9 cellular contexts compared by ENCODE assay signal in genomic region chr1:89908294-89908992, GRCh38.
DNase-seq lines count a peak whose midpoint lies in the region; ATAC-seq, FAIRE-seq and TF ChIP-seq lines count a peak whose summit lies in the region.
"Had no signal": no experiment of that assay in that cellular context is flagged by ENCODE, and none has a peak within 500 bp of the region (broad histone marks: within the 10 kb centered on the region; RNA-seq: fewer than 3 reads in every experiment).

No MANE protein-coding gene starts in this region.

- no peak overlapping the region for H3K4me2 ChIP-seq in hepatocyte

- 83% methylated on average over 4 of the region's 4 CpGs for WGBS in hepatocyte (ENCODE audit: low lambda C conversion rate, missing lambda C conversion rate)

- no peaks in the 10 kb centered on the region for H3K36me3 ChIP-seq in hepatocyte (replicated peaks; ENCODE audit: insufficient read depth, low read depth)
- no peaks in the 10 kb centered on the region for H3K36me3 ChIP-seq in subcutaneous abdominal adipose tissue (ENCODE audit: control insufficient read depth in 5 of 5, insufficient read depth in 5 of 5, low read length in 5 of 5)

- no peak for ATAC-seq in activated CD8-positive, alpha-beta T cell treated with anti-CD3 and anti-CD28 coated beads for 36 hours
- no peak for ATAC-seq in activated CD8-positive, alpha-beta T cell treated with anti-CD3 and anti-CD28 coated beads, Interleukin-2, amount 10 ng/mL, durations not matched to agents 7 days and 5 days

- intact Hi-C loops in activated CD8-positive, alpha-beta T cell treated with anti-CD3 and anti-CD28 coated beads for 36 hours (cut with micrococcal nuclease) = no loop called here
- intact Hi-C loops in activated T-helper 1 cell treated with anti-CD3 and anti-CD28 coated beads, Interleukin-12 subunit alpha, Interleukin-12 subunit beta, Interleukin-2, Interleukin-4 antibody, amounts not matched to agents 30 ng/mL and 10 ng/mL and 1 ng/mL, durations not matched to agents 14 hours and 24 hours and 36 hours (cut with micrococcal nuclease) = no loop called here

- POLR2A ChIA-PET in activated CD8-positive, alpha-beta T cell treated with anti-CD3 and anti-CD28 coated beads for 36 hours (lab: Charles Lee) = no interaction called here
- POLR2A ChIA-PET in activated CD8-positive, alpha-beta T cell treated with anti-CD3 and anti-CD28 coated beads, Interleukin-2, amount 10 ng/mL, durations not matched to agents 7 days and 5 days (lab: Charles Lee) = no interaction called here

- H3K9me2 ChIP-seq in hepatocyte (replicated peaks; ENCODE audit: insufficient read depth) = no peaks in the 10 kb centered on the region

- peak overlapping the region; percentile 56 for H3K27ac Mint-ChIP-seq in activated CD8-positive, alpha-beta T cell treated with anti-CD3 and anti-CD28 coated beads for 36 hours
- no peak overlapping the region for H3K27ac Mint-ChIP-seq in activated CD8-positive, alpha-beta T cell treated with anti-CD3 and anti-CD28 coated beads, Interleukin-2, amount 10 ng/mL, durations not matched to agents 7 days and 5 days
- H3K27ac Mint-ChIP-seq in activated T-helper 1 cell treated with anti-CD3 and anti-CD28 coated beads, Interleukin-12 subunit alpha, Interleukin-12 subunit beta, Interleukin-2, Interleukin-4 antibody, amounts not matched to agents 30 ng/mL and 10 ng/mL and 1 ng/mL, durations not matched to agents 14 hours and 24 hours and 36 hours = peak overlapping the region; percentile 54

- peaks cover 33% of the 10 kb centered on the region for H3K79me2 ChIP-seq in hepatocyte

- no peak overlapping the region for H3K4me3 ChIP-seq in hepatocyte
- H3K4me3 ChIP-seq in subcutaneous abdominal adipose tissue (ENCODE audit: low read depth in 1 of 5, low read length in 5 of 5) = peak overlapping the region in 1 of 5 donors; percentile 32

- H3K36me3 Mint-ChIP-seq in activated CD8-positive, alpha-beta T cell treated with anti-CD3 and anti-CD28 coated beads for 36 hours (ENCODE audit: low read depth) = peaks cover 33% of the 10 kb centered on the region
- H3K36me3 Mint-ChIP-seq in activated CD8-positive, alpha-beta T cell treated with anti-CD3 and anti-CD28 coated beads, Interleukin-2, amount 10 ng/mL, durations not matched to agents 7 days and 5 days (ENCODE audit: low read depth) = peaks cover 17% of the 10 kb centered on the region
- H3K36me3 Mint-ChIP-seq in activated T-helper 1 cell treated with anti-CD3 and anti-CD28 coated beads, Interleukin-12 subunit alpha, Interleukin-12 subunit beta, Interleukin-2, Interleukin-4 antibody, amounts not matched to agents 30 ng/mL and 10 ng/mL and 1 ng/mL, durations not matched to agents 14 hours and 24 hours and 36 hours (ENCODE audit: low read depth) = peaks cover 13% of the 10 kb centered on the region

- H3K4me1 ChIP-seq in hepatocyte (ENCODE audit: insufficient read depth) (peaks cover 23% of the 10 kb centered on the region), subcutaneous abdominal adipose tissue (ENCODE audit: control insufficient read depth in 5 of 5, insufficient read depth in 5 of 5, low read length in 5 of 5) (peaks cover 0 to 34% (median 24%) of the 10 kb centered on the region in 5 donors)

- H3K4me1 Mint-ChIP-seq in activated CD8-positive, alpha-beta T cell treated with anti-CD3 and anti-CD28 coated beads for 36 hours (ENCODE audit: low read depth) = peaks cover 67% of the 10 kb centered on the region
- H3K4me1 Mint-ChIP-seq in activated CD8-positive, alpha-beta T cell treated with anti-CD3 and anti-CD28 coated beads, Interleukin-2, amount 10 ng/mL, durations not matched to agents 7 days and 5 days (ENCODE audit: low read depth) = peaks cover 36% of the 10 kb centered on the region
- H3K4me1 Mint-ChIP-seq in activated T-helper 1 cell treated with anti-CD3 and anti-CD28 coated beads, Interleukin-12 subunit alpha, Interleukin-12 subunit beta, Interleukin-2, Interleukin-4 antibody, amounts not matched to agents 30 ng/mL and 10 ng/mL and 1 ng/mL, durations not matched to agents 14 hours and 24 hours and 36 hours (ENCODE audit: low read depth) = peaks cover 63% of the 10 kb centered on the region

- H3K27ac ChIP-seq in hepatocyte = peak overlapping the region; percentile 18
- peak overlapping the region; percentile 31 for H3K27ac ChIP-seq in subcutaneous abdominal adipose tissue (ENCODE audit: low read depth, low read length)

- H3K4me3 Mint-ChIP-seq in activated CD8-positive, alpha-beta T cell treated with anti-CD3 and anti-CD28 coated beads for 36 hours = no peak overlapping the region
- no peak overlapping the region for H3K4me3 Mint-ChIP-seq in activated CD8-positive, alpha-beta T cell treated with anti-CD3 and anti-CD28 coated beads, Interleukin-2, amount 10 ng/mL, durations not matched to agents 7 days and 5 days
- H3K4me3 Mint-ChIP-seq in activated T-helper 1 cell treated with anti-CD3 and anti-CD28 coated beads, Interleukin-12 subunit alpha, Interleukin-12 subunit beta, Interleukin-2, Interleukin-4 antibody, amounts not matched to agents 30 ng/mL and 10 ng/mL and 1 ng/mL, durations not matched to agents 14 hours and 24 hours and 36 hours = no peak overlapping the region

- FAIRE-seq in D721Med (lab: Jason Lieb, UNC) = no peak

- H3K9ac ChIP-seq in subcutaneous abdominal adipose tissue (ENCODE audit: low read length in 5 of 5) = no peak overlapping the region

- H2AFZ ChIP-seq in hepatocyte = no peak overlapping the region

- H3K9me3 ChIP-seq in hepatocyte (ENCODE audit: low read depth) = no peaks in the 10 kb centered on the region
- H3K9me3 ChIP-seq in subcutaneous abdominal adipose tissue (ENCODE audit: control insufficient read depth in 5 of 5, low read length in 5 of 5) = no peaks in the 10 kb centered on the region

- no peaks in the 10 kb centered on the region for H3K27me3 Mint-ChIP-seq in activated CD8-positive, alpha-beta T cell treated with anti-CD3 and anti-CD28 coated beads for 36 hours
- no peaks in the 10 kb centered on the region for H3K27me3 Mint-ChIP-seq in activated CD8-positive, alpha-beta T cell treated with anti-CD3 and anti-CD28 coated beads, Interleukin-2, amount 10 ng/mL, durations not matched to agents 7 days and 5 days (ENCODE audit: low read depth)
- H3K27me3 Mint-ChIP-seq in activated T-helper 1 cell treated with anti-CD3 and anti-CD28 coated beads, Interleukin-12 subunit alpha, Interleukin-12 subunit beta, Interleukin-2, Interleukin-4 antibody, amounts not matched to agents 30 ng/mL and 10 ng/mL and 1 ng/mL, durations not matched to agents 14 hours and 24 hours and 36 hours (ENCODE audit: insufficient read depth) = no peaks in the 10 kb centered on the region

- CTCF ChIA-PET in activated CD8-positive, alpha-beta T cell treated with anti-CD3 and anti-CD28 coated beads for 36 hours (lab: Charles Lee) = interaction anchor here (1.2 kb wide), 1 partner anchor 107 kb away, joined by 3 read pairs; no protein-coding TSS in a partner anchor
- CTCF ChIA-PET in activated CD8-positive, alpha-beta T cell treated with anti-CD3 and anti-CD28 coated beads, Interleukin-2, amount 10 ng/mL, durations not matched to agents 7 days and 5 days (lab: Charles Lee) = interaction anchor here (0.6 to 1.3 kb wide), 3 partner anchors 10 to 254 kb away, joined by 3 read pairs; no protein-coding TSS in a partner anchor

- H3K9me3 Mint-ChIP-seq in activated CD8-positive, alpha-beta T cell treated with anti-CD3 and anti-CD28 coated beads for 36 hours = no peaks in the 10 kb centered on the region
- H3K9me3 Mint-ChIP-seq in activated CD8-positive, alpha-beta T cell treated with anti-CD3 and anti-CD28 coated beads, Interleukin-2, amount 10 ng/mL, durations not matched to agents 7 days and 5 days (ENCODE audit: insufficient read depth) = no peaks in the 10 kb centered on the region
- H3K9me3 Mint-ChIP-seq in activated T-helper 1 cell treated with anti-CD3 and anti-CD28 coated beads, Interleukin-12 subunit alpha, Interleukin-12 subunit beta, Interleukin-2, Interleukin-4 antibody, amounts not matched to agents 30 ng/mL and 10 ng/mL and 1 ng/mL, durations not matched to agents 14 hours and 24 hours and 36 hours = no peaks in the 10 kb centered on the region

- no peak for DNase-seq in activated CD8-positive, alpha-beta T cell treated with anti-CD3 and anti-CD28 coated beads for 36 hours
- DNase-seq in activated CD8-positive, alpha-beta T cell treated with anti-CD3 and anti-CD28 coated beads, Interleukin-2, amount 10 ng/mL, durations not matched to agents 7 days and 5 days = no peak
- no peak for DNase-seq in activated T-helper 1 cell treated with anti-CD3 and anti-CD28 coated beads, Interleukin-12 subunit alpha, Interleukin-12 subunit beta, Interleukin-2, Interleukin-4 antibody, amounts not matched to agents 30 ng/mL and 10 ng/mL and 1 ng/mL, durations not matched to agents 14 hours and 24 hours and 36 hours (ENCODE audit: low spot score)
- DNase-seq in hepatocyte (ENCODE audit: low spot score) (no peak), amniotic stem cell (lab: John Stamatoyannopoulos, UW) (no peak), D721Med (ENCODE audit: insufficient read length, low spot score) (no peak)
- DNase-seq in effector CD4-positive, alpha-beta T cell = no peak
- DNase-seq: NCI-H1930 had no signal

- no peaks in the 10 kb centered on the region for H4K20me1 ChIP-seq in hepatocyte (ENCODE audit: insufficient read depth, poor library complexity, severe bottlenecking)

- H3K27me3 ChIP-seq in hepatocyte (no peaks in the 10 kb centered on the region), subcutaneous abdominal adipose tissue (ENCODE audit: control insufficient read depth in 5 of 5, insufficient read depth in 4 of 5, low read length in 5 of 5) (no peaks in the 10 kb centered on the region)

- TF ChIP-seq CTCF in activated CD8-positive, alpha-beta T cell treated with anti-CD3 and anti-CD28 coated beads for 36 hours (IDR thresholded peaks at IDR 0.05) = no peak
- no peak for TF ChIP-seq CTCF in hepatocyte (IDR thresholded peaks at IDR 0.05; ENCODE audit: poor library complexity)
- no peak for TF ChIP-seq CTCF in D721Med (IDR thresholded peaks at IDR 0.05; ENCODE audit: insufficient read depth, missing control alignments)
